ENCODE assay signal across 9 cellular contexts in the genomic region with DNA sequence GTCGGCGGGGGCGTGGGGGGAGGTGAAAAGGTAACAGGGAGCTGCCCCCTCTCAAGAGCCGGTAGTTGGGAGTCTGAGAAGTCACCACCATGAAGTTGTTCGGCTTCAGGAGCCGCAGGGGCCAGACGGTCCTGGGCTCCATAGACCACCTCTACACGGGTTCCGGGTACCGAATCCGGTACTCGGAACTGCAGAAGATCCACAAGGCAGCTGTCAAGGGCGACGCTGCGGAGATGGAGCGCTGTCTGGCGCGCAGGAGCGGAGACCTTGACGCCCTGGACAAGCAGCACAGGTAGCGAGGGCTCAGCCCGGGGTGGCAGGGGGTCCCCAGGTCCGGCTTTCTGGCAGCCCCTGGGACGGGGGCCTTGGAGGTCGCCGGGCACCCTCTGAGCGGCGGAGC. TPM values are rescaled to one million over a fixed set of nuclear protein-coding genes. Genes with fewer than 3 reads are reported as not detected.
A peak's percentile ranks its signal among the peaks of the same experiment; 100 is the strongest.
DNase-seq lines count a peak whose midpoint lies in the region; ATAC-seq and TF ChIP-seq lines count a peak whose summit lies in the region.
"Had no signal": no experiment of that assay in that cellular context is flagged by ENCODE, and none has a peak within 500 bp of the region (broad histone marks: within the 10 kb centered on the region; RNA-seq: fewer than 3 reads in every experiment).

No MANE protein-coding gene starts in this region.

- H3K27me3 ChIP-seq in dorsolateral prefrontal cortex, result no peaks in the 10 kb centered on the region

- DNase-seq in NCI-H69 (lab: John Stamatoyannopoulos, UW), result peak; percentile 45
- DNase-seq in dorsolateral prefrontal cortex, result no peak
- no peak for DNase-seq in skeletal muscle cell (ENCODE audit: low read depth)
- DNase-seq in ACHN, result no peak
- no peak for DNase-seq in NCI-H1105 (lab: John Stamatoyannopoulos, UW)
- DNase-seq in T1000 (lab: John Stamatoyannopoulos, UW), result no peak
- DNase-seq: amniotic stem cell had no signal

- TF ChIP-seq CTCF in dorsolateral prefrontal cortex (IDR thresholded peaks at IDR 0.05 in 54 of 56, conservative IDR thresholded peaks at IDR 0.05 in 2 of 56; ENCODE audit: low read depth in 1 of 56, partially characterized antibody in 56 of 56), result no peak

- ATAC-seq in GM18867 (IDR thresholded peaks at IDR 0.05; ENCODE audit: unreplicated experiment), result peak; percentile 13
- ATAC-seq in GM18520 (IDR thresholded peaks at IDR 0.05; ENCODE audit: unreplicated experiment), result no peak

- peak overlapping the region in 58 of 59 donors; percentile 11 to 75 (median 57) for H3K4me3 ChIP-seq in dorsolateral prefrontal cortex
- peak overlapping the region; percentile 44 for H3K4me3 ChIP-seq in skeletal muscle cell (ENCODE audit: low read depth, low read length)

- H3K27ac ChIP-seq in dorsolateral prefrontal cortex, result peak overlapping the region in 1 of 59 donors; percentile 48

- intact Hi-C loops in dorsolateral prefrontal cortex (cut with DNase I), result no loop called here

- in situ Hi-C loops in ACHN (cut with HindIII; ENCODE audit: low pct_ligation_motif_present, low pct_unique_long_range_greater_than_20kb, low sequenced_read_pairs), result no loop called here

RNA-seq across cellular contexts. Expression of a gene that starts 47.1 kb away (rescaled TPM):
- 10 to 100 TPM; 26.0 to 69.6 (median 46.4) TPM for total RNA-seq in dorsolateral prefrontal cortex
